In the genomic region with DNA sequence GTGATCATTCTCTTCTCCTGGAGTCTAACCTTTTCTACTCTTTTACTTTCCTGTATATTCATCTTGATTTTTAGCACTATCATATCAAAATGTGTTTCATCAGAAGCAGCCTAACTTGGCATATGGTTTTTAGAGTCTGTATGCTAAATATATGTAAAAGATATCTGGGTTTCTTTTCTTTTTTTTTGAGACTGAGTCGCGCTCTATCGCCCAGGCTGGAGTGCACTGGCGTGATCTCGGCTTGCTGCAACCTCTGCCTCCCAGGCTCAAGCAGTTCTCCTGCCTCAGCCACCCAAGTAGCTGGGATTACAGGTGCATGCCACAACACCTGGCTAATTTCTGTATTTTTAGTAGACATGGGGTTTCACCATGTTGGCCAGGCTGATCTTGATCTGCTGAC, we compare ENCODE assay signal across 8 cellular contexts. TPM values are rescaled to one million over a fixed set of nuclear protein-coding genes. Genes with fewer than 3 reads are reported as not detected.
DNase-seq lines count a peak whose midpoint lies in the region; ATAC-seq and TF ChIP-seq lines count a peak whose summit lies in the region.
"Not testable (repeated sequence)": the region's sequence is repeated elsewhere in the genome, so short reads cannot be mapped to it uniquely, and the experiment has no call there.

No MANE protein-coding gene starts in this region.

- peaks cover 14 to 40% (median 27%) of the 10 kb centered on the region in 10 experiments for H3K4me1 ChIP-seq in BLaER1 treated with 17β-estradiol and CSF1 and Interleukin-3, amounts not matched to agents 10 nM and 100 nM
- peaks cover 61% of the 10 kb centered on the region for H3K4me1 ChIP-seq in Karpas-422 (ENCODE audit: low read length)

- not testable (repeated sequence) for H3K4me3 Mint-ChIP-seq in activated B cell treated with CpG ODN at 0.5 μM for 24 hours; stimulated activated naive B cell treated with anti-CD40 and anti-IgM and Interleukin-4, amounts not matched to agents 10 μg/mL and 1 μg/mL and 100 μg/mL, for 72 hours

- H3K9me2 ChIP-seq in Karpas-422 (replicated peaks; ENCODE audit: insufficient read depth, low read length), result not testable (repeated sequence)

- POLR2A ChIA-PET in activated B cell treated with CpG ODN at 0.5 μM for 24 hours (lab: Charles Lee), result not testable (repeated sequence)

- peak; percentile 41 for ATAC-seq in GM18907 (IDR thresholded peaks at IDR 0.05; ENCODE audit: unreplicated experiment)
- ATAC-seq in GM21390 (IDR thresholded peaks at IDR 0.05; ENCODE audit: unreplicated experiment), result peak; percentile 52
- ATAC-seq in HG02759 (IDR thresholded peaks at IDR 0.05; ENCODE audit: unreplicated experiment), result peak; percentile 44
- peak; percentile 31 for ATAC-seq in activated B cell treated with CpG ODN at 0.5 μM for 24 hours (ENCODE audit: low read depth)
- not testable (repeated sequence) for ATAC-seq in stimulated activated naive B cell treated with anti-CD40 and anti-IgM and Interleukin-4, amounts not matched to agents 10 μg/mL and 1 μg/mL and 100 μg/mL, for 72 hours (replicated peaks)

- not testable (repeated sequence) for H3K4me3 ChIP-seq in BLaER1 treated with 17β-estradiol and CSF1 and Interleukin-3, amounts not matched to agents 10 nM and 100 nM
- peak overlapping the region; percentile 41 for H3K4me3 ChIP-seq in Karpas-422 (ENCODE audit: low read length)

- not testable (repeated sequence) for H3K27me3 ChIP-seq in BLaER1 treated with 17β-estradiol and CSF1 and Interleukin-3, amounts not matched to agents 10 nM and 100 nM; Karpas-422 (ENCODE audit: low read length)

- peak overlapping the region in 8 of 11 experiments; percentile 2 to 28 (median 22); a peak in 8 of 22 replicates for H3K4me2 ChIP-seq in BLaER1 treated with 17β-estradiol and CSF1 and Interleukin-3, amounts not matched to agents 10 nM and 100 nM
- peak overlapping the region; percentile 64 for H3K4me2 ChIP-seq in Karpas-422 (ENCODE audit: low read depth, low read length, poor library complexity, severe bottlenecking)

- TF ChIP-seq CTCF in activated B cell treated with CpG ODN at 0.5 μM for 24 hours (IDR thresholded peaks at IDR 0.05), result not testable (repeated sequence)

- CTCF ChIA-PET in activated B cell treated with CpG ODN at 0.5 μM for 24 hours (lab: Charles Lee), result not testable (repeated sequence)

- H2AFZ ChIP-seq in Karpas-422 (ENCODE audit: low read length), result not testable (repeated sequence)

- intact Hi-C loops in activated B cell treated with CpG ODN at 0.5 μM for 24 hours (cut with micrococcal nuclease), result loop anchor here (1.0 to 10.0 kb wide), 3 partner anchors 11 to 70 kb away; a partner anchor contains a TSS

- H4K20me1 ChIP-seq in BLaER1 treated with 17β-estradiol and CSF1 and Interleukin-3, amounts not matched to agents 10 nM and 100 nM, result peaks cover 85 to 100% (median 100%) of the 10 kb centered on the region in 11 experiments
- peaks cover 18% of the 10 kb centered on the region; the same call in 1 of the 2 replicates for H4K20me1 ChIP-seq in Karpas-422 (ENCODE audit: insufficient read depth, low read depth, low read length)

- not testable (repeated sequence) for H3K9ac ChIP-seq in BLaER1 treated with 17β-estradiol and CSF1 and Interleukin-3, amounts not matched to agents 10 nM and 100 nM
- H3K9ac ChIP-seq in Karpas-422 (ENCODE audit: low read length), result peak overlapping the region; percentile 29

- H3K27me3 Mint-ChIP-seq in activated B cell treated with CpG ODN at 0.5 μM for 24 hours; stimulated activated naive B cell treated with anti-CD40 and anti-IgM and Interleukin-4, amounts not matched to agents 10 μg/mL and 1 μg/mL and 100 μg/mL, for 72 hours: not testable (repeated sequence)

- H3K27ac Mint-ChIP-seq in activated B cell treated with CpG ODN at 0.5 μM for 24 hours, result not testable (repeated sequence)
- peak overlapping the region; percentile 20 for H3K27ac Mint-ChIP-seq in stimulated activated naive B cell treated with anti-CD40 and anti-IgM and Interleukin-4, amounts not matched to agents 10 μg/mL and 1 μg/mL and 100 μg/mL, for 72 hours

- DNase-seq in Karpas-422, result peak; percentile 70
- DNase-seq in activated B cell treated with CpG ODN at 0.5 μM for 24 hours; stimulated activated naive B cell treated with anti-CD40 and anti-IgM and Interleukin-4, amounts not matched to agents 10 μg/mL and 1 μg/mL and 100 μg/mL, for 72 hours: not testable (repeated sequence)
- peak; percentile 1 for DNase-seq in left kidney (ENCODE audit: low read depth, low spot score)

- H3K9me3 ChIP-seq in BLaER1 treated with 17β-estradiol and CSF1 and Interleukin-3, amounts not matched to agents 10 nM and 100 nM (replicated peaks in 1 of 11); Karpas-422 (ENCODE audit: low read length): not testable (repeated sequence)

- peaks cover 24% of the 10 kb centered on the region for H3K36me3 Mint-ChIP-seq in activated B cell treated with CpG ODN at 0.5 μM for 24 hours (ENCODE audit: low read depth)
- peaks cover 5 to 12% of the 10 kb centered on the region in 2 donors for H3K36me3 Mint-ChIP-seq in stimulated activated naive B cell treated with anti-CD40 and anti-IgM and Interleukin-4, amounts not matched to agents 10 μg/mL and 1 μg/mL and 100 μg/mL, for 72 hours

- peaks cover 99% of the 10 kb centered on the region for H3K79me2 ChIP-seq in Karpas-422 (ENCODE audit: low read length)

- H3K9me3 Mint-ChIP-seq in activated B cell treated with CpG ODN at 0.5 μM for 24 hours; stimulated activated naive B cell treated with anti-CD40 and anti-IgM and Interleukin-4, amounts not matched to agents 10 μg/mL and 1 μg/mL and 100 μg/mL, for 72 hours: not testable (repeated sequence)

- not testable (repeated sequence) for H3K27ac ChIP-seq in BLaER1 treated with 17β-estradiol and CSF1 and Interleukin-3, amounts not matched to agents 10 nM and 100 nM
- H3K27ac ChIP-seq in Karpas-422 (ENCODE audit: low read length), result peak overlapping the region; percentile 79

- H3K36me3 ChIP-seq in BLaER1 treated with 17β-estradiol and CSF1 and Interleukin-3, amounts not matched to agents 10 nM and 100 nM, result peaks cover 11 to 50% (median 36%) of the 10 kb centered on the region in 11 experiments
- not testable (repeated sequence) for H3K36me3 ChIP-seq in Karpas-422 (ENCODE audit: insufficient read depth, low read length)

- peaks cover 46% of the 10 kb centered on the region for H3K4me1 Mint-ChIP-seq in activated B cell treated with CpG ODN at 0.5 μM for 24 hours
- H3K4me1 Mint-ChIP-seq in stimulated activated naive B cell treated with anti-CD40 and anti-IgM and Interleukin-4, amounts not matched to agents 10 μg/mL and 1 μg/mL and 100 μg/mL, for 72 hours, result peaks cover 26 to 54% of the 10 kb centered on the region in 2 donors

RNA-seq across cellular contexts. Expression of a gene that starts 11.5 kb away (rescaled TPM):
- total RNA-seq in Karpas-422 (2014; rRNA removed; shearing (Covaris generic); ENCODE audit: low replicate concordance), result 14.8 and 24.8 TPM in 2 replicates
- 24.4 and 28.5 TPM in 2 replicates for total RNA-seq in activated B cell treated with CpG ODN at 0.5 μM for 24 hours

RNA-seq across cellular contexts. Expression of a gene that starts 32.4 kb away (rescaled TPM):
- total RNA-seq in Karpas-422 (2014; rRNA removed; shearing (Covaris generic); ENCODE audit: low replicate concordance), result 168 and 172 TPM in 2 replicates
- 172 and 186 TPM in 2 replicates for total RNA-seq in activated B cell treated with CpG ODN at 0.5 μM for 24 hours
